1 cellular context compared by ENCODE assay signal in the genomic region with DNA sequence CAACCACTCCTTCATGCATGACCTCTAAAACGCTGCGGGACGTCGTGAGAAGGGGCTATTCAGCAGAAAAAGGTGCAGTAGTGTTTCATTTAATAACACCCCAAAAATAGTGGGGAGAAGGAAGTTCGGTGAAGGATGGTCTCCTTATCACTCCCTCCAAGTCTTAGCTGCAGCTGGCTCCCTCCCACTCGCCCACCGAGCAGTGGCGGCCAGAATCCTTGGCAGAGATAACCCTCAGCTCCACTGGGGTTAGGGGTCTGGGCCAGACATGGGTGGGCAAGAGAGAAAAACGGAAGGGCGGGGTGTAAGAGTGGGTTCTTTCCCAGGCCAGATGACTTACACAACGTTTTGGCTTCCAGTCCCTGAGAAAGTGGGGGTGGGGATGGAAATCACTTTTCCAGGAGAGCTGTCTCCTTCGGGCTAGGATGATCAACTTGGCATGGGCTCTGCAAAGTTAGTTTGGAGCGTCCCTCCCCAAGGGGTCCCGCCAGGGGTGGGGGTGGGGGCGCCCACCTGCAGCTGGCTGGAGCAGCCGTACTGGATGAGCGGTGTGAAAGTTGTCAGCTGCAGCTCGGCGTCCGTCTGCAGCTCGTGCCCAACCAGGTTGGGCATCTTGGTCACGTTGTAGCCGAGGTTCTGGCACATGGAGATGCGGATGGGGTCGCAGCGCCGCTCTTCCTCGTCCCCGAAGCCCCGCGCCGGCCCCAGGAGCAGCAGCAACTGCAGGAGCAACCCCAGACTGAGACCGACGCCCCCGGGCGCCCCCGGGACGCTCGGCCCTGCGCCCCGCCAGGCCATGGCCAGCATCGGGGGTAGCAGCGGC.
A peak's percentile ranks its signal among the peaks of the same experiment; 100 is the strongest.
TF ChIP-seq lines count a peak whose summit lies in the region.

No MANE protein-coding gene starts in this region.

TF ChIP-seq in K562, 482 proteins besides CTCF, POLR2A, EP300 and RAD21 (continued from another document and continues in another):
- TF ChIP-seq CBX2 (IDR thresholded peaks at IDR 0.05; ENCODE audit: insufficient read depth, low read length, poor library complexity, severe bottlenecking) (no peak), CREM (IDR thresholded peaks at IDR 0.05; ENCODE audit: low read depth) (peak; percentile 12; the same call in 1 of the 2 replicates), SIN3A (IDR thresholded peaks at IDR 0.05; ENCODE audit: borderline replicate concordance in 2 of 2, control insufficient read depth in 1 of 2, low read depth in 2 of 2, low read length in 2 of 2) (no peak; a peak in 1 of 4 replicates), SMAD4 (CRISPR knock-in tag; conservative IDR thresholded peaks at IDR 0.05) (0 out of 2 replicates have a peak, but pooled peaks have one; percentile 41), HES1 (IDR thresholded peaks at IDR 0.05; ENCODE audit: low read depth) (no peak), KLF10 (CRISPR knock-in tag; IDR thresholded peaks at IDR 0.05) (no peak), ZNF408 (CRISPR knock-in tag; IDR thresholded peaks at IDR 0.05; ENCODE audit: low read depth) (no peak), SOX6 (IDR thresholded peaks at IDR 0.05) (no peak), ZNF282 (CRISPR knock-in tag; IDR thresholded peaks at IDR 0.05) (no peak), RBFOX2 (IDR thresholded peaks at IDR 0.05; ENCODE audit: low read depth, low read length) (no peak), HMG20B (CRISPR knock-in tag; IDR thresholded peaks at IDR 0.05) (no peak), SP2 (IDR thresholded peaks at IDR 0.05; ENCODE audit: extremely low read depth, low read depth, low read length, poor library complexity, severe bottlenecking) (no peak), NCOA1 (IDR thresholded peaks at IDR 0.05; ENCODE audit: low read depth) (no peak), HDAC3 (IDR thresholded peaks at IDR 0.05; ENCODE audit: borderline replicate concordance, partially characterized antibody) (no peak), BRF1 (IDR thresholded peaks at IDR 0.05; ENCODE audit: borderline replicate concordance, extremely low read depth, insufficient read length) (no peak), CBFA2T2 (conservative IDR thresholded peaks at IDR 0.05) (peak; percentile 43), TCF7 (IDR thresholded peaks at IDR 0.05; ENCODE audit: borderline replicate concordance) (no peak), NBN (IDR thresholded peaks at IDR 0.05; ENCODE audit: low read depth) (no peak), REST (CRISPR knock-in tag; IDR thresholded peaks at IDR 0.05; ENCODE audit: low read depth) (no peak), ETV5 (CRISPR knock-in tag; IDR thresholded peaks at IDR 0.05; ENCODE audit: low read depth) (no peak), KLF16 (IDR thresholded peaks at IDR 0.05) (no peak), MYNN (IDR thresholded peaks at IDR 0.05) (no peak), MYNN (CRISPR knock-in tag; IDR thresholded peaks at IDR 0.05) (no peak), HNRNPH1 (optimal IDR thresholded peaks at IDR 0.05; ENCODE audit: low read depth, low read length) (no peak), PPARD (CRISPR knock-in tag; IDR thresholded peaks at IDR 0.05) (no peak), SAFB (IDR thresholded peaks at IDR 0.05; ENCODE audit: borderline replicate concordance, low read depth, low read length) (0 out of 2 replicates have a peak, but pooled peaks have one; percentile 31), SAFB2 (IDR thresholded peaks at IDR 0.05; ENCODE audit: borderline replicate concordance, low read depth, low read length, severe bottlenecking) (no peak), RBBP5 (IDR thresholded peaks at IDR 0.05; ENCODE audit: borderline replicate concordance, insufficient read depth, low read length, poor library complexity, severe bottlenecking) (peak; percentile 79), SRSF7 (optimal IDR thresholded peaks at IDR 0.05; ENCODE audit: low read depth, low read length) (no peak), SRSF1 (IDR thresholded peaks at IDR 0.05; ENCODE audit: low read depth, low read length) (no peak), ETV6 (IDR thresholded peaks at IDR 0.05; ENCODE audit: borderline replicate concordance in 1 of 2, low read depth in 2 of 2, low read length in 1 of 2) (no peak), ETV6 (CRISPR knock-in tag; IDR thresholded peaks at IDR 0.05; ENCODE audit: borderline replicate concordance) (no peak), MECOM (CRISPR knock-in tag; IDR thresholded peaks at IDR 0.05) (no peak), HOMEZ (CRISPR knock-in tag; IDR thresholded peaks at IDR 0.05) (no peak), ZNF121 (CRISPR knock-in tag; conservative IDR thresholded peaks at IDR 0.05) (no peak), KDM5B (IDR thresholded peaks at IDR 0.05; ENCODE audit: insufficient replicate concordance, low read depth, low read length) (peak; percentile 20)
- TF ChIP-seq, protein P1, sequence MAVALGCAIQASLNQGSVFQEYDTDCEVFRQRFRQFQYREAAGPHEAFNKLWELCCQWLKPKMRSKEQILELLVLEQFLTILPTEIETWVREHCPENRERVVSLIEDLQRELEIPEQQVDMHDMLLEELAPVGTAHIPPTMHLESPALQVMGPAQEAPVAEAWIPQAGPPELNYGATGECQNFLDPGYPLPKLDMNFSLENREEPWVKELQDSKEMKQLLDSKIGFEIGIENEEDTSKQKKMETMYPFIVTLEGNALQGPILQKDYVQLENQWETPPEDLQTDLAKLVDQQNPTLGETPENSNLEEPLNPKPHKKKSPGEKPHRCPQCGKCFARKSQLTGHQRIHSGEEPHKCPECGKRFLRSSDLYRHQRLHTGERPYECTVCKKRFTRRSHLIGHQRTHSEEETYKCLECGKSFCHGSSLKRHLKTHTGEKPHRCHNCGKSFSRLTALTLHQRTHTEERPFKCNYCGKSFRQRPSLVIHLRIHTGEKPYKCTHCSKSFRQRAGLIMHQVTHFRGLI (CRISPR knock-in tag; IDR thresholded peaks at IDR 0.05) = no peak
- TF ChIP-seq, protein P2, sequence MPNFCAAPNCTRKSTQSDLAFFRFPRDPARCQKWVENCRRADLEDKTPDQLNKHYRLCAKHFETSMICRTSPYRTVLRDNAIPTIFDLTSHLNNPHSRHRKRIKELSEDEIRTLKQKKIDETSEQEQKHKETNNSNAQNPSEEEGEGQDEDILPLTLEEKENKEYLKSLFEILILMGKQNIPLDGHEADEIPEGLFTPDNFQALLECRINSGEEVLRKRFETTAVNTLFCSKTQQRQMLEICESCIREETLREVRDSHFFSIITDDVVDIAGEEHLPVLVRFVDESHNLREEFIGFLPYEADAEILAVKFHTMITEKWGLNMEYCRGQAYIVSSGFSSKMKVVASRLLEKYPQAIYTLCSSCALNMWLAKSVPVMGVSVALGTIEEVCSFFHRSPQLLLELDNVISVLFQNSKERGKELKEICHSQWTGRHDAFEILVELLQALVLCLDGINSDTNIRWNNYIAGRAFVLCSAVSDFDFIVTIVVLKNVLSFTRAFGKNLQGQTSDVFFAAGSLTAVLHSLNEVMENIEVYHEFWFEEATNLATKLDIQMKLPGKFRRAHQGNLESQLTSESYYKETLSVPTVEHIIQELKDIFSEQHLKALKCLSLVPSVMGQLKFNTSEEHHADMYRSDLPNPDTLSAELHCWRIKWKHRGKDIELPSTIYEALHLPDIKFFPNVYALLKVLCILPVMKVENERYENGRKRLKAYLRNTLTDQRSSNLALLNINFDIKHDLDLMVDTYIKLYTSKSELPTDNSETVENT (CRISPR knock-in tag; IDR thresholded peaks at IDR 0.05) = no peak
- TF ChIP-seq, protein P3, sequence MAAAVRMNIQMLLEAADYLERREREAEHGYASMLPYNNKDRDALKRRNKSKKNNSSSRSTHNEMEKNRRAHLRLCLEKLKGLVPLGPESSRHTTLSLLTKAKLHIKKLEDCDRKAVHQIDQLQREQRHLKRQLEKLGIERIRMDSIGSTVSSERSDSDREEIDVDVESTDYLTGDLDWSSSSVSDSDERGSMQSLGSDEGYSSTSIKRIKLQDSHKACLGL (CRISPR knock-in tag; IDR thresholded peaks at IDR 0.05; ENCODE audit: borderline replicate concordance, poor library complexity, severe bottlenecking) = no peak
- TF ChIP-seq, protein P4, sequence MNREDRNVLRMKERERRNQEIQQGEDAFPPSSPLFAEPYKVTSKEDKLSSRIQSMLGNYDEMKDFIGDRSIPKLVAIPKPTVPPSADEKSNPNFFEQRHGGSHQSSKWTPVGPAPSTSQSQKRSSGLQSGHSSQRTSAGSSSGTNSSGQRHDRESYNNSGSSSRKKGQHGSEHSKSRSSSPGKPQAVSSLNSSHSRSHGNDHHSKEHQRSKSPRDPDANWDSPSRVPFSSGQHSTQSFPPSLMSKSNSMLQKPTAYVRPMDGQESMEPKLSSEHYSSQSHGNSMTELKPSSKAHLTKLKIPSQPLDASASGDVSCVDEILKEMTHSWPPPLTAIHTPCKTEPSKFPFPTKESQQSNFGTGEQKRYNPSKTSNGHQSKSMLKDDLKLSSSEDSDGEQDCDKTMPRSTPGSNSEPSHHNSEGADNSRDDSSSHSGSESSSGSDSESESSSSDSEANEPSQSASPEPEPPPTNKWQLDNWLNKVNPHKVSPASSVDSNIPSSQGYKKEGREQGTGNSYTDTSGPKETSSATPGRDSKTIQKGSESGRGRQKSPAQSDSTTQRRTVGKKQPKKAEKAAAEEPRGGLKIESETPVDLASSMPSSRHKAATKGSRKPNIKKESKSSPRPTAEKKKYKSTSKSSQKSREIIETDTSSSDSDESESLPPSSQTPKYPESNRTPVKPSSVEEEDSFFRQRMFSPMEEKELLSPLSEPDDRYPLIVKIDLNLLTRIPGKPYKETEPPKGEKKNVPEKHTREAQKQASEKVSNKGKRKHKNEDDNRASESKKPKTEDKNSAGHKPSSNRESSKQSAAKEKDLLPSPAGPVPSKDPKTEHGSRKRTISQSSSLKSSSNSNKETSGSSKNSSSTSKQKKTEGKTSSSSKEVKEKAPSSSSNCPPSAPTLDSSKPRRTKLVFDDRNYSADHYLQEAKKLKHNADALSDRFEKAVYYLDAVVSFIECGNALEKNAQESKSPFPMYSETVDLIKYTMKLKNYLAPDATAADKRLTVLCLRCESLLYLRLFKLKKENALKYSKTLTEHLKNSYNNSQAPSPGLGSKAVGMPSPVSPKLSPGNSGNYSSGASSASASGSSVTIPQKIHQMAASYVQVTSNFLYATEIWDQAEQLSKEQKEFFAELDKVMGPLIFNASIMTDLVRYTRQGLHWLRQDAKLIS (CRISPR knock-in tag; IDR thresholded peaks at IDR 0.05) = no peak
